Comparison of ENCODE assay signal across 1 cellular context in the genomic region with DNA sequence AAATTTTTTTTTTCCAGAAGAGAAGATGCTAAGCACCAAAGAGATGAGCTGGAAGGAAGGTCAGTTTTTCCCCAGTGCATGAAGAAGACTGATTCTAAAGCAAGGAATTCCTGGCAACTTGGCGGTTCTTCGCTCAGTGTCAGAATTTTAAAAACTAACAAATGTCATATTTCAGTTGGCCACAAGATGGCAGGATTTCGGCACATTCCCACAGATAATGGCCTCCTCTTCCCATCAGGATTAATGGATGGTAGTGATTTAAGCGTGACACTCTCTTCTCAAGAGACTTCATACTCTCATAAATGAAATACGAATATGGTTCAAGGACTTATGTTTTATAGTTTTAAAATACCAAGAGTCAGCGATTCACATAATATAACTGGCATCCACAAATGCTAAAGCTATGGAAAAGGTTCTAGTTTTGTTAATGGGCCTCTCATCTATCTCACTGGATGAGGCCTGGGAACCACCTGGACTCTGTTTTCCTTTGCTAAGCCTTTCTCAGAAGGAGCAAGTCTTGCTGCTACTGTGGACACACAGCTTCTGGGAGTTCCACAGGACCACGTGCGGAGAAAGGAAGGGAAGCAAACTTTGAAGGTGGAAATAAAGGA.
TF ChIP-seq lines count a peak whose summit lies in the region.

No MANE protein-coding gene starts in this region.

TF ChIP-seq in HCT116, 20 proteins besides CTCF, POLR2A, EP300 and RAD21 (continued from another document):
- no peak for TF ChIP-seq FOSL1 (IDR thresholded peaks at IDR 0.05; ENCODE audit: low read depth)
- no peak for TF ChIP-seq EZH2phosphoT487 (IDR thresholded peaks at IDR 0.05; ENCODE audit: borderline replicate concordance)
